In the genomic region with DNA sequence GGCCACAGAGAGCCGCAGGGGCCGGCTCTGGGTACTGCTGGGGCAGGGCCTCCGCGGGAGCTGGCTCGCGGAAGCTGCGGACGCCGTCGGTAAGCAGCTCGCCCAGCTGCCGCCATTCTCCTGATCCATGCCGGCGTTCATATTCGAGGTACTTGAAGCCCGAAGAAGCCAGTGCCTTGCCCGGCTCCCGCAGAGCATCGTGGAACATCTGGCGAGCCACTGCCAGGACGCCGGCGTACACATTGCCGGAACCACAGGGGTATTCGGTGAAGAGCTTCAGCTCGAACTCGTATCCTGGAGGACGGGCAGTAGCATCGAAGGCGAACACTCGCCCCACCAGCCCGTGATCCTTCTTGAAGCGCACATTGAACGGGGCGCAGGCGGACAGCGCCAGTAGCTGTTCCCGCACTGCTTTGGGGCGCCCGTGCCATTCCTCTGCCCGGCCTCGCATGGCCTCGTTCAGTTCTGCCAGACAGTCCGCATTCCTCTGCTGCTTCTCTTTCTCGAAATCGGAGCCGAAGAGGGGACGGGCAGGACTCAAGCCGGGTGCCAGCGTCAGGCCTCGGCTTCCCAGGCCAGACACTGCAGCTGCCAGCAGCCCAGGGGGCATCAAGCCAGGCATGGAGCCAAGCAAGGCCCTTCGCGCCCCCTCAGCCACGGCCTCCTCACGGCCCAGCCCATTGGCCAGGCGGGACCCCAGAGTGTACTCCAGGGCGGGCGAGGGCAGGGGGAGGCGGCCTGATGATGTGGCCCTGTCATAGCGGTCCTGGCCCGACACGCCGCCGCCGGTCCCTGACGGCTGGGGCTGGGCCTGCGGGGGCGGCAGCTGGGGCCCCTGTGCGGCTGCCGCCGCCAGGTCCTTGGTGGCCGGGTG, we compare ENCODE assay signal across 1 cellular context.
TF ChIP-seq lines count a peak whose summit lies in the region.

No MANE protein-coding gene starts in this region.

TF ChIP-seq in HEK293, 187 proteins besides CTCF, POLR2A, EP300 and RAD21 (continued from another document):
- TF ChIP-seq, protein P1, sequence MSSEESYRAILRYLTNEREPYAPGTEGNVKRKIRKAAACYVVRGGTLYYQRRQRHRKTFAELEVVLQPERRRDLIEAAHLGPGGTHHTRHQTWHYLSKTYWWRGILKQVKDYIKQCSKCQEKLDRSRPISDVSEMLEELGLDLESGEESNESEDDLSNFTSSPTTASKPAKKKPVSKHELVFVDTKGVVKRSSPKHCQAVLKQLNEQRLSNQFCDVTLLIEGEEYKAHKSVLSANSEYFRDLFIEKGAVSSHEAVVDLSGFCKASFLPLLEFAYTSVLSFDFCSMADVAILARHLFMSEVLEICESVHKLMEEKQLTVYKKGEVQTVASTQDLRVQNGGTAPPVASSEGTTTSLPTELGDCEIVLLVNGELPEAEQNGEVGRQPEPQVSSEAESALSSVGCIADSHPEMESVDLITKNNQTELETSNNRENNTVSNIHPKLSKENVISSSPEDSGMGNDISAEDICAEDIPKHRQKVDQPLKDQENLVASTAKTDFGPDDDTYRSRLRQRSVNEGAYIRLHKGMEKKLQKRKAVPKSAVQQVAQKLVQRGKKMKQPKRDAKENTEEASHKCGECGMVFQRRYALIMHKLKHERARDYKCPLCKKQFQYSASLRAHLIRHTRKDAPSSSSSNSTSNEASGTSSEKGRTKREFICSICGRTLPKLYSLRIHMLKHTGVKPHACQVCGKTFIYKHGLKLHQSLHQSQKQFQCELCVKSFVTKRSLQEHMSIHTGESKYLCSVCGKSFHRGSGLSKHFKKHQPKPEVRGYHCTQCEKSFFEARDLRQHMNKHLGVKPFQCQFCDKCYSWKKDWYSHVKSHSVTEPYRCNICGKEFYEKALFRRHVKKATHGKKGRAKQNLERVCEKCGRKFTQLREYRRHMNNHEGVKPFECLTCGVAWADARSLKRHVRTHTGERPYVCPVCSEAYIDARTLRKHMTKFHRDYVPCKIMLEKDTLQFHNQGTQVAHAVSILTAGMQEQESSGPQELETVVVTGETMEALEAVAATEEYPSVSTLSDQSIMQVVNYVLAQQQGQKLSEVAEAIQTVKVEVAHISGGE (tag by site-specific recombination; conservative IDR thresholded peaks at IDR 0.05; ENCODE audit: low read depth), result no peak
- peak; percentile 85 for TF ChIP-seq GLIS2 (tag by site-specific recombination; IDR thresholded peaks at IDR 0.05)
- no peak for TF ChIP-seq PRDM6 (tag by site-specific recombination; IDR thresholded peaks at IDR 0.05)
- TF ChIP-seq HIC1 (tag by site-specific recombination; IDR thresholded peaks at IDR 0.05), result peak; percentile 77
- TF ChIP-seq ZBTB20 (tag by site-specific recombination; IDR thresholded peaks at IDR 0.05), result peak; percentile 69; the same call in 1 of the 2 replicates
- TF ChIP-seq ZNF843 (tag by site-specific recombination; IDR thresholded peaks at IDR 0.05), result no peak
- no peak for TF ChIP-seq ZNF596 (tag by site-specific recombination; IDR thresholded peaks at IDR 0.05)
- 0 out of 2 replicates have a peak, but pooled peaks have one; percentile 21 for TF ChIP-seq SP3 (tag by site-specific recombination; IDR thresholded peaks at IDR 0.05)
- TF ChIP-seq ZBTB48 (tag by site-specific recombination; IDR thresholded peaks at IDR 0.05), result peak; percentile 72
- TF ChIP-seq ZNF426 (tag by site-specific recombination; IDR thresholded peaks at IDR 0.05), result no peak
- TF ChIP-seq, protein P2, sequence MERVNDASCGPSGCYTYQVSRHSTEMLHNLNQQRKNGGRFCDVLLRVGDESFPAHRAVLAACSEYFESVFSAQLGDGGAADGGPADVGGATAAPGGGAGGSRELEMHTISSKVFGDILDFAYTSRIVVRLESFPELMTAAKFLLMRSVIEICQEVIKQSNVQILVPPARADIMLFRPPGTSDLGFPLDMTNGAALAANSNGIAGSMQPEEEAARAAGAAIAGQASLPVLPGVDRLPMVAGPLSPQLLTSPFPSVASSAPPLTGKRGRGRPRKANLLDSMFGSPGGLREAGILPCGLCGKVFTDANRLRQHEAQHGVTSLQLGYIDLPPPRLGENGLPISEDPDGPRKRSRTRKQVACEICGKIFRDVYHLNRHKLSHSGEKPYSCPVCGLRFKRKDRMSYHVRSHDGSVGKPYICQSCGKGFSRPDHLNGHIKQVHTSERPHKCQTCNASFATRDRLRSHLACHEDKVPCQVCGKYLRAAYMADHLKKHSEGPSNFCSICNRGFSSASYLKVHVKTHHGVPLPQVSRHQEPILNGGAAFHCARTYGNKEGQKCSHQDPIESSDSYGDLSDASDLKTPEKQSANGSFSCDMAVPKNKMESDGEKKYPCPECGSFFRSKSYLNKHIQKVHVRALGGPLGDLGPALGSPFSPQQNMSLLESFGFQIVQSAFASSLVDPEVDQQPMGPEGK (tag by site-specific recombination; IDR thresholded peaks at IDR 0.05), result peak; percentile 50; the same call in 1 of the 2 replicates
